8 cellular contexts compared by ENCODE assay signal in the genomic region with DNA sequence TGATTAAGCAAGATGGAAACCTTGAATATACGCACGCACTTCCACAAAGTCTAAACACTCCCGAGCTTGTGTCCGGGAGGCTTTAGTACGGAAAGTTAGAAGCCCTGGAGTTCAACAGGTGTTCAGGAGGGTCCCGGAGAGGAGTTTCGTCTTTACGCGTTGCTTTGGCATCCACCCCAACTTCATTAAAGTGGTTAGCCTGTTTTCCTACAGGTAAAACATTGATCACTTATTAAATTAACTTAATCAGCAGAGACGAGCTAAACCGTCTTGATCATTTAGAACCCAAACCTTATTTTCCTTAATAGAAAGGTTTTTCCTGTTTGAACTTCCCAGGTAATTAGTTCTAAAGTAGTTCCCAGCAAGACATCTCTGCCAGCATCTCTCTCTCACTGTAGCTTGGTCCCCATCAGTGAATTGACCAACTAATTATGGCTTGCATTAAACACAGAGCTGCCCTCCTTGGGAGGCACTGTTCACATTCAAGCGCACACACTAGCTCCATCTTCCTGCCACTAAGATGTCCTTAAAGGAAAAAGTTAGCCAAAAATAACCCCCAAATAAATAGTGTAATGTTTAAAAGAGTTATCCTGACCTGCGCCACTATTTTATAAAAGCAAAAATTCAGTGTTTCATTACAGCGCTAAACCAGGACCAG. TPM values are rescaled to one million over a fixed set of nuclear protein-coding genes. Genes with fewer than 3 reads are reported as not detected.
DNase-seq lines count a peak whose midpoint lies in the region; ATAC-seq and TF ChIP-seq lines count a peak whose summit lies in the region.

No MANE protein-coding gene starts in this region.

- H3K27me3 ChIP-seq in iPS-18a (ENCODE audit: control insufficient read depth, insufficient read depth, low read length) (peaks cover 76% of the 10 kb centered on the region), stomach (peaks cover 0 to 40% (median 11%) of the 10 kb centered on the region in 3 donors)

- TF ChIP-seq EP300 in stomach (IDR thresholded peaks at IDR 0.05) = no peak

- H3K27ac ChIP-seq in iPS-18a (ENCODE audit: low read length) (no peak overlapping the region), stomach (peak overlapping the region; percentile 71 to 94 (median 92))

- no peak for ATAC-seq in GM21515 (IDR thresholded peaks at IDR 0.05; ENCODE audit: unreplicated experiment)
- no peak for ATAC-seq in HG03135 (IDR thresholded peaks at IDR 0.05; ENCODE audit: unreplicated experiment)

- peaks cover 5% of the 10 kb centered on the region for H3K4me1 Mint-ChIP-seq in T-helper 2 cell treated with Interferon-gamma antibody and Interleukin-4, amounts not matched to agents 5 μg/mL and 100 μg/mL, for 36 hours (ENCODE audit: low read depth)

- no peak for DNase-seq in T-helper 2 cell treated with Interferon-gamma antibody and Interleukin-4, amounts not matched to agents 5 μg/mL and 100 μg/mL, for 36 hours (ENCODE audit: low spot score)
- DNase-seq in T-helper 2 cell (no peak), astrocyte of the cerebellum (ENCODE audit: low read depth) (no peak), stomach (no peak), mesenteric fat pad (ENCODE audit: low spot score) (no peak)

- H3K4me3 Mint-ChIP-seq in T-helper 2 cell treated with Interferon-gamma antibody and Interleukin-4, amounts not matched to agents 5 μg/mL and 100 μg/mL, for 36 hours = peak overlapping the region; percentile 73

- no peak overlapping the region for H3K9ac ChIP-seq in iPS-18a (ENCODE audit: low read length)

- H3K4me3 ChIP-seq in astrocyte of the cerebellum (ENCODE audit: low read depth, low read length) (peak overlapping the region; percentile 52), iPS-18a (ENCODE audit: low read length) (peak overlapping the region; percentile 59), stomach (peak overlapping the region; percentile 63 to 94 (median 83))

- TF ChIP-seq CTCF in astrocyte of the cerebellum (IDR thresholded peaks at IDR 0.05; ENCODE audit: low read depth, low read length, missing control alignments) (no peak), stomach (IDR thresholded peaks at IDR 0.05) (no peak)

- H3K9me3 Mint-ChIP-seq in T-helper 2 cell treated with Interferon-gamma antibody and Interleukin-4, amounts not matched to agents 5 μg/mL and 100 μg/mL, for 36 hours = no peaks in the 10 kb centered on the region

- H3K27me3 Mint-ChIP-seq in T-helper 2 cell treated with Interferon-gamma antibody and Interleukin-4, amounts not matched to agents 5 μg/mL and 100 μg/mL, for 36 hours (ENCODE audit: low read depth) = peaks cover 51% of the 10 kb centered on the region

- no peak for TF ChIP-seq POLR2A in stomach (IDR thresholded peaks at IDR 0.05)

- peaks cover 13% of the 10 kb centered on the region for H3K4me1 ChIP-seq in iPS-18a (ENCODE audit: control insufficient read depth, low read depth, low read length)
- H3K4me1 ChIP-seq in stomach = peaks cover 22 to 83% (median 54%) of the 10 kb centered on the region in 4 donors

- WGBS in stomach, 5 donors = 22 to 39% (median 29%) methylated on average over 14 of the region's 14 CpGs

- no peaks in the 10 kb centered on the region for H3K36me3 ChIP-seq in iPS-18a (ENCODE audit: control insufficient read depth, low read depth, low read length)
- H3K36me3 ChIP-seq in stomach = no peaks in the 10 kb centered on the region

- in situ Hi-C loops in astrocyte of the cerebellum (cut with HindIII; ENCODE audit: low sequenced_read_pairs) = no loop called here

- H3K9me3 ChIP-seq in iPS-18a (ENCODE audit: control insufficient read depth, low read depth, low read length) = no peaks in the 10 kb centered on the region
- H3K9me3 ChIP-seq in stomach = no peaks in the 10 kb centered on the region

- no peaks in the 10 kb centered on the region for H3K36me3 Mint-ChIP-seq in T-helper 2 cell treated with Interferon-gamma antibody and Interleukin-4, amounts not matched to agents 5 μg/mL and 100 μg/mL, for 36 hours (ENCODE audit: low read depth)

- intact Hi-C loops in stomach (cut with DNase I; ENCODE audit: low total_unique reads) = no loop called here

- no peak overlapping the region for H3K27ac Mint-ChIP-seq in T-helper 2 cell treated with Interferon-gamma antibody and Interleukin-4, amounts not matched to agents 5 μg/mL and 100 μg/mL, for 36 hours

RNA-seq across cellular contexts. Expression of gene NPAS2, which starts 1.4 kb away (rescaled TPM):
- total RNA-seq in stomach (100 to 1,000 TPM in 1 of 5 donors, 10 to 100 TPM in 4; 18.0 to 148 (median 33.9) TPM), mesenteric fat pad (32.1 TPM)
- 10 to 100 TPM; 13.1 to 32.2 (median 23.7) TPM for polyA plus RNA-seq in stomach
